14 cellular contexts compared by ENCODE assay signal in the genomic region with DNA sequence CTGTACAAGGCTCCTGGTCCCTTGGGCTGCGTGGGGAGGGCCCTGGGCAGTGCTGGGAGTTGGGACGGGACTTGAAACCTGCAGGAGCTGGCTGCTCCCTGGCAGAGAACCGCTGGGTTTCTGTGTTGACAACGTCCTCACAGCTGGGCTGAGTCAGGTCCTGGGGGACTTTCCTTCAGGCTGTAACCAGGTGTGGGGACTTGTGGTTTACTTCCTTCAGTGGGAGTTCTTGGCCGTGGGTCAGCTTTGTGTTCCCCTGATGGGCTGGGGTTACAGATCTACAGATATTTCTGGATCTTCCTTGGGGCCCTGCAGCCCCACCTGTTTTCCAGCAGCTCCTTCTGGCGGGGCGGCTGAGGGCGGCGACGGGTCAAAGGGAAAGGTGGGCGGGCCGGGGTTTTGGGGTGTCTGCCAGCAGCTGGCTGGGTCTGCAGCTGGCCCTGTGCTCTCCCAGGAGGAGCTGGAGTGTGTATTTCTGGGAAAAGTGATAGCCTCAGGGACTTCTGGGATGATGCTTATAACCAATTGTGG. TPM values are rescaled to one million over a fixed set of nuclear protein-coding genes. Genes with fewer than 3 reads are reported as not detected.
A peak's percentile ranks its signal among the peaks of the same experiment; 100 is the strongest.
DNase-seq lines count a peak whose midpoint lies in the region; ATAC-seq, FAIRE-seq and TF ChIP-seq lines count a peak whose summit lies in the region.
"Had no signal": no experiment of that assay in that cellular context is flagged by ENCODE, and none has a peak within 500 bp of the region (broad histone marks: within the 10 kb centered on the region; RNA-seq: fewer than 3 reads in every experiment).

No MANE protein-coding gene starts in this region.

- peaks cover 80% of the 10 kb centered on the region for H3K79me2 ChIP-seq in SU-DHL-6 (ENCODE audit: insufficient read depth, low read length)

- no peaks in the 10 kb centered on the region for H3K27me3 Mint-ChIP-seq in activated naive CD8-positive, alpha-beta T cell treated with anti-CD3 and anti-CD28 coated beads, Interleukin-2, amount 50 U/mL, for 24 hours

- H3K36me3 Mint-ChIP-seq in activated naive CD8-positive, alpha-beta T cell treated with anti-CD3 and anti-CD28 coated beads, Interleukin-2, amount 50 U/mL, for 24 hours (ENCODE audit: low read depth), result no peaks in the 10 kb centered on the region

- no peak overlapping the region for H3K4me3 Mint-ChIP-seq in activated naive CD8-positive, alpha-beta T cell treated with anti-CD3 and anti-CD28 coated beads, Interleukin-2, amount 50 U/mL, for 24 hours
- H3K4me3 Mint-ChIP-seq: activated CD4-positive, alpha-beta T cell treated with anti-CD3 and anti-CD28 coated beads, Interleukin-2, amount 10 ng/mL, durations not matched to agents 24 days and 14 days had no signal

- no peak for FAIRE-seq in kidney (lab: Jason Lieb, UNC)

- H3K27me3 ChIP-seq in heart right ventricle (no peaks in the 10 kb centered on the region), SU-DHL-6 (ENCODE audit: low read length) (no peaks in the 10 kb centered on the region), thyroid gland (no peaks in the 10 kb centered on the region)

- H2AFZ ChIP-seq in SU-DHL-6 (ENCODE audit: low read depth, low read length, severe bottlenecking), result no peak overlapping the region

- H3K4me3 ChIP-seq in heart right ventricle, result no peak overlapping the region
- peak overlapping the region; percentile 20 for H3K4me3 ChIP-seq in SU-DHL-6 (ENCODE audit: insufficient read depth, low read length, poor library complexity, severe bottlenecking)
- H3K4me3 ChIP-seq in kidney (ENCODE audit: low read length in 2 of 2), result no peak overlapping the region
- no peak overlapping the region for H3K4me3 ChIP-seq in thyroid gland (replicated peaks in 1 of 3)

- H3K9ac ChIP-seq in SU-DHL-6 (ENCODE audit: low read length) (peak overlapping the region; percentile 56), kidney (ENCODE audit: low read length in 2 of 2) (no peak overlapping the region)

- no peak for TF ChIP-seq POLR2A in thyroid gland (IDR thresholded peaks at IDR 0.05)

- 48% methylated on average over 12 of the region's 12 CpGs for WGBS in heart right ventricle, 2 donors
- 32 to 42% methylated on average over 4 to 7 of the region's 12 CpGs for WGBS in thyroid gland, 2 donors

- DNase-seq in heart right ventricle, result peak in 1 of 2 donors; percentile 53
- no peak for DNase-seq in Right ventricle myocardium inferior (ENCODE audit: missing footprints)
- peak; percentile 82 for DNase-seq in kidney
- DNase-seq in thyroid gland, result peak; percentile 36 to 63
- no peak for DNase-seq in AG08396 (ENCODE audit: low spot score)
- no peak for DNase-seq in activated naive CD8-positive, alpha-beta T cell treated with anti-CD3 and anti-CD28 coated beads, Interleukin-2, amount 50 U/mL, for 24 hours
- DNase-seq in stimulated activated CD4-positive, alpha-beta T cell treated with anti-CD3 and anti-CD28 coated beads, Interleukin-4, amount 100 ng/mL, for 1 hour, result no peak
- DNase-seq: activated CD4-positive, alpha-beta T cell treated with anti-CD3 and anti-CD28 coated beads, Interleukin-2, amount 10 ng/mL, durations not matched to agents 24 days and 14 days; hippocampal formation; NCI-H1436 treated with DMSO at 0.1 percent for 48 hours; stimulated activated naive CD4-positive, alpha-beta T cell; T-helper 1 cell had no signal

- H3K36me3 ChIP-seq in heart right ventricle (no peaks in the 10 kb centered on the region), SU-DHL-6 (ENCODE audit: low read length) (0 out of 2 replicates have a peak, but pooled peaks cover 2% of the 10 kb centered on the region), kidney (ENCODE audit: control insufficient read depth in 1 of 2, insufficient read depth in 2 of 2, low read length in 2 of 2) (no peaks in the 10 kb centered on the region), thyroid gland (no peaks in the 10 kb centered on the region)

- H3F3A ChIP-seq in SU-DHL-6 (ENCODE audit: insufficient read depth), result peaks cover 54% of the 10 kb centered on the region

- peaks cover 20 to 51% (median 47%) of the 10 kb centered on the region in 9 donors for H3K4me1 ChIP-seq in heart right ventricle
- H3K4me1 ChIP-seq in kidney (ENCODE audit: control insufficient read depth in 1 of 2, insufficient read depth in 1 of 2, low read depth in 1 of 2, low read length in 2 of 2), result peaks cover 34 to 42% of the 10 kb centered on the region in 2 donors
- H3K4me1 ChIP-seq in thyroid gland, result peaks cover 44 to 56% of the 10 kb centered on the region in 2 donors

- H3K27ac ChIP-seq in heart right ventricle, result peak overlapping the region in 5 of 10 donors; percentile 31 to 82 (median 72)
- peak overlapping the region; percentile 100 for H3K27ac ChIP-seq in SU-DHL-6 (ENCODE audit: low read depth, low read length)
- H3K27ac ChIP-seq in kidney (ENCODE audit: low read depth in 2 of 2, low read length in 2 of 2), result peak overlapping the region; percentile 93
- peak overlapping the region; percentile 80 to 95 (median 90) for H3K27ac ChIP-seq in thyroid gland

- H4K20me1 ChIP-seq in SU-DHL-6 (ENCODE audit: low read depth, low read length), result no peaks in the 10 kb centered on the region

- TF ChIP-seq CTCF in heart right ventricle (IDR thresholded peaks at IDR 0.05) (no peak), SU-DHL-6 (IDR thresholded peaks at IDR 0.05; ENCODE audit: insufficient read depth, low read length, poor library complexity, severe bottlenecking) (no peak), kidney (IDR thresholded peaks at IDR 0.05; ENCODE audit: borderline replicate concordance, extremely low read depth, insufficient read depth) (no peak), thyroid gland (IDR thresholded peaks at IDR 0.05) (no peak)

- H3K9me3 ChIP-seq in heart right ventricle, result peaks cover 0 to 22% (median 3%) of the 10 kb centered on the region in 11 donors
- H3K9me3 ChIP-seq in SU-DHL-6 (ENCODE audit: insufficient read depth, low read length), result no peaks in the 10 kb centered on the region
- peaks cover 0 to 7% of the 10 kb centered on the region in 2 donors for H3K9me3 ChIP-seq in kidney (ENCODE audit: control insufficient read depth in 1 of 2, low read length in 2 of 2)
- no peaks in the 10 kb centered on the region for H3K9me3 ChIP-seq in thyroid gland

- peak overlapping the region; percentile 72 for H3K4me2 ChIP-seq in SU-DHL-6 (ENCODE audit: low read depth, low read length, poor library complexity, severe bottlenecking)

- no peaks in the 10 kb centered on the region for H3K9me2 ChIP-seq in SU-DHL-6 (replicated peaks; ENCODE audit: insufficient read depth, low read length)

- H3K9me3 Mint-ChIP-seq in activated naive CD8-positive, alpha-beta T cell treated with anti-CD3 and anti-CD28 coated beads, Interleukin-2, amount 50 U/mL, for 24 hours, result peaks cover 6% of the 10 kb centered on the region

- no peak overlapping the region for H3K27ac Mint-ChIP-seq in activated naive CD8-positive, alpha-beta T cell treated with anti-CD3 and anti-CD28 coated beads, Interleukin-2, amount 50 U/mL, for 24 hours
- H3K27ac Mint-ChIP-seq: activated CD4-positive, alpha-beta T cell treated with anti-CD3 and anti-CD28 coated beads, Interleukin-2, amount 10 ng/mL, durations not matched to agents 24 days and 14 days had no signal

- ATAC-seq in heart right ventricle, result peak in 6 of 8 donors; percentile 9 to 45 (median 18)
- no peak for ATAC-seq in Right ventricle myocardium inferior
- no peak for ATAC-seq in activated naive CD8-positive, alpha-beta T cell treated with anti-CD3 and anti-CD28 coated beads, Interleukin-2, amount 50 U/mL, for 24 hours

- intact Hi-C loops in heart right ventricle (cut with DNase I), result no loop called here
- intact Hi-C loops in Right ventricle myocardium inferior (cut with DNase I), result no loop called here
- intact Hi-C loops in kidney (cut with DNase I), result no loop called here
- intact Hi-C loops in thyroid gland (cut with DNase I), result no loop called here

- peaks cover 2% of the 10 kb centered on the region for H3K4me1 Mint-ChIP-seq in activated naive CD8-positive, alpha-beta T cell treated with anti-CD3 and anti-CD28 coated beads, Interleukin-2, amount 50 U/mL, for 24 hours
- H3K4me1 Mint-ChIP-seq: activated CD4-positive, alpha-beta T cell treated with anti-CD3 and anti-CD28 coated beads, Interleukin-2, amount 10 ng/mL, durations not matched to agents 24 days and 14 days had no signal

RNA-seq across cellular contexts. Expression of a gene that starts 18.9 kb away (rescaled TPM):
- total RNA-seq in heart right ventricle (1 to 10 TPM in 4 of 10 donors, under 1 TPM in 6; 0.30 to 5.7 (median 0.57) TPM), Right ventricle myocardium inferior (2.1 TPM), kidney (139 TPM), thyroid gland (100 to 1,000 TPM in 2 of 4 donors, 10 to 100 TPM in 2; 53.3 to 102 (median 90.7) TPM)
- polyA plus RNA-seq in heart right ventricle (1 to 10 TPM in 1 of 2 donors, under 1 TPM in 1; 0.73 to 1.2 TPM), kidney (ENCODE audit: insufficient read depth, low read depth, low replicate concordance) (59.3 TPM)
- total RNA-seq: activated CD4-positive, alpha-beta T cell treated with anti-CD3 and anti-CD28 coated beads, Interleukin-2, amount 10 ng/mL, durations not matched to agents 24 days and 14 days had no signal
- polyA plus RNA-seq: AG04450 had no signal

Comparison
In these comparisons a context has a peak if more than half of its experiments do, and no peak if none do; other contexts are left out.
1. ATAC-seq: peak in heart right ventricle (6 of 8); none in Right ventricle myocardium inferior (single experiment) and activated naive CD8-positive, alpha-beta T cell treated with anti-CD3 and anti-CD28 coated beads, Interleukin-2, amount 50 U/mL, for 24 hours (single experiment).
2. DNase-seq: peak in kidney (single experiment) and thyroid gland (2 of 2); none in Right ventricle myocardium inferior (single experiment), AG08396 (single experiment), activated naive CD8-positive, alpha-beta T cell treated with anti-CD3 and anti-CD28 coated beads, Interleukin-2, amount 50 U/mL, for 24 hours (single experiment) and stimulated activated CD4-positive, alpha-beta T cell treated with anti-CD3 and anti-CD28 coated beads, Interleukin-4, amount 100 ng/mL, for 1 hour (single experiment).
3. RNA of a gene that starts 18.9 kb away (total RNA-seq): 139 TPM in kidney (single experiment) and 53.3 to 102 TPM in thyroid gland; 2.1 TPM in Right ventricle myocardium inferior (single experiment) and 0.30 to 5.7 TPM in heart right ventricle; every median in the first group is over 4 times any median in the second.